In the genomic region with DNA sequence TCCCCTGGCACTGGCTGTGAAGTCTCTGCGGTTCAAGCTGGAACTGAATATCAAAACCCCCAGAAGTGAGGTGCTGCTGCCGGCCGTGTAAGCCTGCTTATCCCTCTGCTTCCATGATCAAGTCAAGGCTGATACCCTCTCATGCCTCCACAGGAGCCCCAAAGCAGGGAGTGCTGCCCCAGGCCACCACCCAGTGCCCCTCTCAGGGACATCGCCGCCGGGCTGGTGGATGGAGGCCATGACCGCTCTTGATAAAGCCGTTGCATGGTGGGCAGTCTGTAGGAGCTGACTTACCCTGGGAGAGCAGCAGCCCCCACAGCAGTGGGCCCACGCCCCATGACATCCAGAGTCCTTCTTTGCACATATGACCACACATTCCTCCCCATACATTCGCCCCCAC, we compare ENCODE assay signal across 19 cellular contexts.
DNase-seq lines count a peak whose midpoint lies in the region; ATAC-seq and TF ChIP-seq lines count a peak whose summit lies in the region.
"Had no signal": no experiment of that assay in that cellular context is flagged by ENCODE, and none has a peak within 500 bp of the region (broad histone marks: within the 10 kb centered on the region; RNA-seq: fewer than 3 reads in every experiment).

No MANE protein-coding gene starts in this region.

- no peak for ATAC-seq in activated CD8-positive, alpha-beta T cell treated with anti-CD3 and anti-CD28 coated beads, Interleukin-2, amount 10 ng/mL, durations not matched to agents 7 days and 5 days
- no peak for ATAC-seq in activated CD8-positive, alpha-beta T cell treated with anti-CD3 and anti-CD28 coated beads for 36 hours
- no peak for ATAC-seq in lower lobe of right lung
- ATAC-seq in activated naive CD4-positive, alpha-beta T cell treated with anti-CD3 and anti-CD28 coated beads, Interleukin-2, amount 50 U/mL, for 72 hours = no peak
- no peak for ATAC-seq in HG03469 (IDR thresholded peaks at IDR 0.05; ENCODE audit: unreplicated experiment)
- ATAC-seq: A549; CD8-positive, alpha-beta T cell; GM12878; HCT116 had no signal

- H3K4me1 Mint-ChIP-seq in activated CD8-positive, alpha-beta T cell treated with anti-CD3 and anti-CD28 coated beads, Interleukin-2, amount 10 ng/mL, durations not matched to agents 7 days and 5 days (ENCODE audit: low read depth) = peaks cover 23% of the 10 kb centered on the region
- no peaks in the 10 kb centered on the region for H3K4me1 Mint-ChIP-seq in activated CD8-positive, alpha-beta T cell treated with anti-CD3 and anti-CD28 coated beads for 36 hours (ENCODE audit: low read depth)

- H3K27ac ChIP-seq in HEK293 (ENCODE audit: extremely low read depth, low read depth, low read length) = no peak overlapping the region
- H3K27ac ChIP-seq in lower lobe of right lung = no peak overlapping the region
- H3K27ac ChIP-seq: 22Rv1, A549 had no signal

- CTCF ChIA-PET in activated CD8-positive, alpha-beta T cell treated with anti-CD3 and anti-CD28 coated beads, Interleukin-2, amount 10 ng/mL, durations not matched to agents 7 days and 5 days (lab: Charles Lee) = no interaction called here
- CTCF ChIA-PET in activated CD8-positive, alpha-beta T cell treated with anti-CD3 and anti-CD28 coated beads for 36 hours (lab: Charles Lee) = no interaction called here
- CTCF ChIA-PET in HEK293 (lab: Yijun Ruan, JAX) = interaction anchor here (0.6 kb wide), 1 partner anchor 57 kb away, joined by 3 read pairs; no protein-coding TSS in a partner anchor

- peak overlapping the region; percentile 29 for H3K27ac Mint-ChIP-seq in activated CD8-positive, alpha-beta T cell treated with anti-CD3 and anti-CD28 coated beads, Interleukin-2, amount 10 ng/mL, durations not matched to agents 7 days and 5 days
- H3K27ac Mint-ChIP-seq in activated CD8-positive, alpha-beta T cell treated with anti-CD3 and anti-CD28 coated beads for 36 hours = no peak overlapping the region
- H3K27ac Mint-ChIP-seq in activated naive CD4-positive, alpha-beta T cell treated with anti-CD3 and anti-CD28 coated beads, Interleukin-2, amount 50 U/mL, for 72 hours = no peak overlapping the region
- H3K27ac Mint-ChIP-seq: CD8-positive, alpha-beta T cell had no signal

- H3K36me3 ChIP-seq in HEK293 (ENCODE audit: control insufficient read depth in 2 of 2, insufficient read depth in 1 of 2, low read length in 2 of 2) = no peaks in the 10 kb centered on the region
- no peaks in the 10 kb centered on the region for H3K36me3 ChIP-seq in lower lobe of right lung

- H3K4me3 ChIP-seq in HEK293 (ENCODE audit: low read depth, low read length) = no peak overlapping the region
- no peak overlapping the region for H3K4me3 ChIP-seq in lower lobe of right lung
- H3K4me3 ChIP-seq: A549, GM12878 had no signal

- H3K27me3 ChIP-seq in lower lobe of right lung (ENCODE audit: low read depth) = no peaks in the 10 kb centered on the region

- TF ChIP-seq CTCF in activated CD8-positive, alpha-beta T cell treated with anti-CD3 and anti-CD28 coated beads for 36 hours (IDR thresholded peaks at IDR 0.05) = no peak
- TF ChIP-seq CTCF in HEK293 (tag by site-specific recombination; IDR thresholded peaks at IDR 0.05) (no peak), lower lobe of right lung (IDR thresholded peaks at IDR 0.05) (no peak)

- POLR2A ChIA-PET in activated CD8-positive, alpha-beta T cell treated with anti-CD3 and anti-CD28 coated beads, Interleukin-2, amount 10 ng/mL, durations not matched to agents 7 days and 5 days (lab: Charles Lee) = no interaction called here
- POLR2A ChIA-PET in activated CD8-positive, alpha-beta T cell treated with anti-CD3 and anti-CD28 coated beads for 36 hours (lab: Charles Lee) = no interaction called here
- POLR2A ChIA-PET in HEK293 (lab: Yijun Ruan, JAX) = no interaction called here

- no peaks in the 10 kb centered on the region for H3K9me3 ChIP-seq in HEK293 (ENCODE audit: control insufficient read depth, insufficient read depth, low read depth, low read length)
- no peaks in the 10 kb centered on the region for H3K9me3 ChIP-seq in lower lobe of right lung
- H3K9me3 ChIP-seq: A549 had no signal

- no peak overlapping the region for H3K4me3 Mint-ChIP-seq in activated CD8-positive, alpha-beta T cell treated with anti-CD3 and anti-CD28 coated beads, Interleukin-2, amount 10 ng/mL, durations not matched to agents 7 days and 5 days
- no peak overlapping the region for H3K4me3 Mint-ChIP-seq in activated CD8-positive, alpha-beta T cell treated with anti-CD3 and anti-CD28 coated beads for 36 hours
- H3K4me3 Mint-ChIP-seq: CD8-positive, alpha-beta T cell had no signal

- no peaks in the 10 kb centered on the region for H3K4me1 ChIP-seq in HEK293 (ENCODE audit: control insufficient read depth, insufficient read depth, low read length)
- no peaks in the 10 kb centered on the region for H3K4me1 ChIP-seq in lower lobe of right lung
- H3K4me1 ChIP-seq: A549 had no signal

- intact Hi-C loops in activated CD8-positive, alpha-beta T cell treated with anti-CD3 and anti-CD28 coated beads for 36 hours (cut with micrococcal nuclease) = no loop called here
- intact Hi-C loops in lower lobe of right lung (cut with DNase I) = no loop called here

- DNase-seq in activated CD8-positive, alpha-beta T cell treated with anti-CD3 and anti-CD28 coated beads, Interleukin-2, amount 10 ng/mL, durations not matched to agents 7 days and 5 days = no peak
- no peak for DNase-seq in activated CD8-positive, alpha-beta T cell treated with anti-CD3 and anti-CD28 coated beads for 36 hours
- DNase-seq in lower lobe of right lung (peak; percentile 20), ecto neural progenitor cell (ENCODE audit: low spot score) (no peak)
- no peak for DNase-seq in activated naive CD4-positive, alpha-beta T cell treated with anti-CD3 and anti-CD28 coated beads, Interleukin-2, amount 50 U/mL, for 72 hours (ENCODE audit: low spot score in 2 of 2)
- DNase-seq: AML-193; CD8-positive, alpha-beta T cell; DMS 273 treated with DMSO at 0.1 percent for 48 hours; DMS53; DND-41; EL; GOT3; H7 had no signal

- H3K9me3 Mint-ChIP-seq in activated CD8-positive, alpha-beta T cell treated with anti-CD3 and anti-CD28 coated beads, Interleukin-2, amount 10 ng/mL, durations not matched to agents 7 days and 5 days (ENCODE audit: insufficient read depth) = no peaks in the 10 kb centered on the region
- H3K9me3 Mint-ChIP-seq in activated CD8-positive, alpha-beta T cell treated with anti-CD3 and anti-CD28 coated beads for 36 hours = no peaks in the 10 kb centered on the region
- H3K9me3 Mint-ChIP-seq in activated naive CD4-positive, alpha-beta T cell treated with anti-CD3 and anti-CD28 coated beads, Interleukin-2, amount 50 U/mL, for 72 hours = no peaks in the 10 kb centered on the region
- H3K9me3 Mint-ChIP-seq: CD8-positive, alpha-beta T cell had no signal

- H3K36me3 Mint-ChIP-seq in activated CD8-positive, alpha-beta T cell treated with anti-CD3 and anti-CD28 coated beads, Interleukin-2, amount 10 ng/mL, durations not matched to agents 7 days and 5 days (ENCODE audit: low read depth) = no peaks in the 10 kb centered on the region
- H3K36me3 Mint-ChIP-seq in activated CD8-positive, alpha-beta T cell treated with anti-CD3 and anti-CD28 coated beads for 36 hours (ENCODE audit: low read depth) = no peaks in the 10 kb centered on the region
- H3K36me3 Mint-ChIP-seq in activated naive CD4-positive, alpha-beta T cell treated with anti-CD3 and anti-CD28 coated beads, Interleukin-2, amount 50 U/mL, for 72 hours = no peaks in the 10 kb centered on the region
- H3K36me3 Mint-ChIP-seq: CD8-positive, alpha-beta T cell had no signal

- H3K27me3 Mint-ChIP-seq in activated CD8-positive, alpha-beta T cell treated with anti-CD3 and anti-CD28 coated beads, Interleukin-2, amount 10 ng/mL, durations not matched to agents 7 days and 5 days (ENCODE audit: low read depth) = no peaks in the 10 kb centered on the region
- H3K27me3 Mint-ChIP-seq in activated CD8-positive, alpha-beta T cell treated with anti-CD3 and anti-CD28 coated beads for 36 hours = no peaks in the 10 kb centered on the region

TF ChIP-seq in HEK293, 187 proteins besides CTCF, POLR2A, EP300 and RAD21:
- TF ChIP-seq EGR2 (tag by site-specific recombination; IDR thresholded peaks at IDR 0.05; ENCODE audit: low read depth) = 0 out of 2 replicates have a peak, but pooled peaks have one; percentile 19
- TF ChIP-seq, protein P1, sequence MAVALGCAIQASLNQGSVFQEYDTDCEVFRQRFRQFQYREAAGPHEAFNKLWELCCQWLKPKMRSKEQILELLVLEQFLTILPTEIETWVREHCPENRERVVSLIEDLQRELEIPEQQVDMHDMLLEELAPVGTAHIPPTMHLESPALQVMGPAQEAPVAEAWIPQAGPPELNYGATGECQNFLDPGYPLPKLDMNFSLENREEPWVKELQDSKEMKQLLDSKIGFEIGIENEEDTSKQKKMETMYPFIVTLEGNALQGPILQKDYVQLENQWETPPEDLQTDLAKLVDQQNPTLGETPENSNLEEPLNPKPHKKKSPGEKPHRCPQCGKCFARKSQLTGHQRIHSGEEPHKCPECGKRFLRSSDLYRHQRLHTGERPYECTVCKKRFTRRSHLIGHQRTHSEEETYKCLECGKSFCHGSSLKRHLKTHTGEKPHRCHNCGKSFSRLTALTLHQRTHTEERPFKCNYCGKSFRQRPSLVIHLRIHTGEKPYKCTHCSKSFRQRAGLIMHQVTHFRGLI (tag by site-specific recombination; IDR thresholded peaks at IDR 0.05) = no peak
